ENCODE assay signal across 19 cellular contexts in the genomic region with DNA sequence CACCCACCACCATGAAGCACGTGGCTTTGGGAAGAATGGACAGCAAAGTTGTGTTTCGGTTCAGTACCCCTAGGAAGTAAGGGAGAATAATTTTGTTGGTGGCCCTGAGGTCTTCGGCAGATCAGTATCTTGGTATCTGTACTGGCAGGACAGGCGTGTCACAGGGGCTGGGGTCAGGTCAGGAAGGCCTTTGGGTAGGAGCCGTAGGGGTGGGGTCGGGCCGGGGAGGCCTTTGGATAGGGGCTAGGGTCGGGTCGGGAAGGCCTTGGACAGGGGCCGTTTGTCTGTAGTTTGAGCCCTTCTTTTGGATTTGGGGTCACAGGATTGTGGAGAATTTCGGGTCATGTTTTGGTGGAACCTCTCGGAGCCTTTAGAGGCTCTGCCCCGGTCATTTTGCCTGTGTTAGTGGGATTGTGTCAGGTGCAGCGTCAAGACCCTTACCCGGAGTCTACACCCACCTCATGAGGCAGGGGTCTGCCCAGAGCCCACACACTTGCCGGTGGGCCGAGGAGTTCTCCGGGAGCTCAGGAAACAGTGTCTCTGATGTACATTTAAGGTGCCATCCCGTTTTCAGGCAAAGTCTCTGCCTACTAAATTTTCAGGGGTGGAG.
"Had no signal": no experiment of that assay in that cellular context is flagged by ENCODE, and none has a peak within 500 bp of the region (broad histone marks: within the 10 kb centered on the region; RNA-seq: fewer than 3 reads in every experiment).

No MANE protein-coding gene starts in this region.

- H3K36me3 ChIP-seq: vagina had no signal

- H3K27ac Mint-ChIP-seq: stimulated activated naive CD8-positive, alpha-beta T cell treated with anti-CD3 and anti-CD28 coated beads, Interleukin-15, amount 100 ng/mL, for 72 hours had no signal

- ATAC-seq: left lobe of liver; naive thymus-derived CD4-positive, alpha-beta T cell; psoas muscle; right cardiac atrium; stimulated activated naive CD8-positive, alpha-beta T cell treated with anti-CD3 and anti-CD28 coated beads, Interleukin-15, amount 100 ng/mL, for 72 hours had no signal

- H3K27me3 Mint-ChIP-seq: naive thymus-derived CD4-positive, alpha-beta T cell; stimulated activated naive CD8-positive, alpha-beta T cell treated with anti-CD3 and anti-CD28 coated beads, Interleukin-15, amount 100 ng/mL, for 72 hours had no signal

- DNase-seq: cerebellar nuclear complex; effector CD4-positive, alpha-beta T cell; mesendoderm; midbrain; naive thymus-derived CD4-positive, alpha-beta T cell; nucleus accumbens; stimulated activated CD4-positive, alpha-beta T cell treated with anti-CD3 and anti-CD28 coated beads, Interleukin-15, amount 100 ng/mL, for 24 hours; stimulated activated CD4-positive, alpha-beta T cell treated with anti-CD3 and anti-CD28 coated beads, Interleukin-2, amount 100 ng/mL, for 48 hours; stimulated activated naive CD4-positive, alpha-beta T cell; stimulated activated naive CD8-positive, alpha-beta T cell treated with anti-CD3 and anti-CD28 coated beads, Interleukin-15, amount 100 ng/mL, for 72 hours; trophoblast cell had no signal

- H3K27ac ChIP-seq: dorsolateral prefrontal cortex, psoas muscle, skin epidermis, suprapubic skin, vagina had no signal

- H3K4me3 Mint-ChIP-seq: naive thymus-derived CD4-positive, alpha-beta T cell; neural crest cell; stimulated activated naive CD8-positive, alpha-beta T cell treated with anti-CD3 and anti-CD28 coated beads, Interleukin-15, amount 100 ng/mL, for 72 hours had no signal

- H3K27me3 ChIP-seq: suprapubic skin, vagina had no signal

- H3K9me3 ChIP-seq: psoas muscle, suprapubic skin, vagina had no signal

- H3K4me1 Mint-ChIP-seq: neural crest cell; stimulated activated naive CD8-positive, alpha-beta T cell treated with anti-CD3 and anti-CD28 coated beads, Interleukin-15, amount 100 ng/mL, for 72 hours had no signal

- H3K4me3 ChIP-seq: dorsolateral prefrontal cortex, psoas muscle, skin epidermis, suprapubic skin, vagina had no signal

- H3K9me3 Mint-ChIP-seq: naive thymus-derived CD4-positive, alpha-beta T cell; neural crest cell; stimulated activated naive CD8-positive, alpha-beta T cell treated with anti-CD3 and anti-CD28 coated beads, Interleukin-15, amount 100 ng/mL, for 72 hours had no signal

- H3K4me1 ChIP-seq: psoas muscle, suprapubic skin, vagina had no signal
